In the genomic region with DNA sequence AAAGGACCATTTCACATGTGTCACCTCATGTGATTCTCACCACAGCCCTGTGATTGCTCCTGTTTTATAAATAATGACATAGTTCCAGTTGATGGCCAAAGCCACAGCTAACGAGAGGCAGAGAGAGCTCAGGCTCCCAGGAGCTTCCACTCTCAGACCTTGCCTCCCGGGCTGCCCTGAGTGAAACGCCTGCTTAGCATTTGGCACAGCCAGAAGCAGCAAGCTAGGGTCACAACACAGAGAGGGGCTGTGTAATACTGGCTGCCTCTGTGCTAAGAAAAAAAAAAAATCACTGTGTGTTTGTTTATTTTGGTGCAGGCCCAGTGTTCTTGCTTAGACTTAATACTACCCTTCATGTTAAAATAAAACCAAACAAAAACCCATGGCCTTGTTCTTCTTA, we compare ENCODE assay signal across 24 cellular contexts. TPM values are rescaled to one million over a fixed set of nuclear protein-coding genes. Genes with fewer than 3 reads are reported as not detected.
A peak's percentile ranks its signal among the peaks of the same experiment; 100 is the strongest.
DNase-seq lines count a peak whose midpoint lies in the region; ATAC-seq and TF ChIP-seq lines count a peak whose summit lies in the region.
"Had no signal": no experiment of that assay in that cellular context is flagged by ENCODE, and none has a peak within 500 bp of the region (broad histone marks: within the 10 kb centered on the region; RNA-seq: fewer than 3 reads in every experiment).

No MANE protein-coding gene starts in this region.

- peak overlapping the region in 1 of 2 donors; percentile 53 for H3K4me3 Mint-ChIP-seq in activated T-cell treated with anti-CD3 and anti-CD28 coated beads, Interleukin-2, amount 50 U/mL, for 72 hours
- no peak overlapping the region for H3K4me3 Mint-ChIP-seq in activated T-cell treated with anti-CD3 and anti-CD28 coated beads, Interleukin-2, amount 50 U/mL, for 4 hours
- peak overlapping the region; percentile 65 for H3K4me3 Mint-ChIP-seq in CD8-positive, alpha-beta T cell
- no peak overlapping the region for H3K4me3 Mint-ChIP-seq in activated naive CD8-positive, alpha-beta T cell treated with anti-CD3 and anti-CD28 coated beads, Interleukin-2, amount 10 ng/mL, durations not matched to agents 7 days and 5 days

- H3K27ac ChIP-seq in CD8-positive, alpha-beta T cell (ENCODE audit: low read depth, low read length): no peak overlapping the region
- H3K27ac ChIP-seq: ascending aorta, colonic mucosa, uterus had no signal

- H3K27ac Mint-ChIP-seq in activated T-cell treated with anti-CD3 and anti-CD28 coated beads, Interleukin-2, amount 50 U/mL, for 72 hours: peak overlapping the region; percentile 61
- H3K27ac Mint-ChIP-seq in CD8-positive, alpha-beta T cell: peak overlapping the region; percentile 83
- peak overlapping the region; percentile 86 for H3K27ac Mint-ChIP-seq in activated naive CD8-positive, alpha-beta T cell treated with anti-CD3 and anti-CD28 coated beads, Interleukin-2, amount 10 ng/mL, durations not matched to agents 7 days and 5 days

- no peaks in the 10 kb centered on the region for H3K36me3 Mint-ChIP-seq in activated T-cell treated with anti-CD3 and anti-CD28 coated beads, Interleukin-2, amount 50 U/mL, for 72 hours (ENCODE audit: insufficient read depth in 2 of 2)
- H3K36me3 Mint-ChIP-seq in activated T-cell treated with anti-CD3 and anti-CD28 coated beads, Interleukin-2, amount 50 U/mL, for 4 hours (ENCODE audit: insufficient read depth): peaks cover 9% of the 10 kb centered on the region
- peaks cover 21% of the 10 kb centered on the region for H3K36me3 Mint-ChIP-seq in CD8-positive, alpha-beta T cell
- peaks cover 8% of the 10 kb centered on the region for H3K36me3 Mint-ChIP-seq in activated naive CD8-positive, alpha-beta T cell treated with anti-CD3 and anti-CD28 coated beads, Interleukin-2, amount 10 ng/mL, durations not matched to agents 7 days and 5 days

- peaks cover 63% of the 10 kb centered on the region for H3K4me1 ChIP-seq in CD8-positive, alpha-beta T cell (ENCODE audit: insufficient read depth, low read length)
- H3K4me1 ChIP-seq: ascending aorta, colonic mucosa, uterus had no signal

- no peaks in the 10 kb centered on the region for H3K9me3 Mint-ChIP-seq in activated T-cell treated with anti-CD3 and anti-CD28 coated beads, Interleukin-2, amount 50 U/mL, for 72 hours
- no peaks in the 10 kb centered on the region for H3K9me3 Mint-ChIP-seq in activated T-cell treated with anti-CD3 and anti-CD28 coated beads, Interleukin-2, amount 50 U/mL, for 4 hours
- H3K9me3 Mint-ChIP-seq in CD8-positive, alpha-beta T cell: no peaks in the 10 kb centered on the region
- no peaks in the 10 kb centered on the region for H3K9me3 Mint-ChIP-seq in activated naive CD8-positive, alpha-beta T cell treated with anti-CD3 and anti-CD28 coated beads, Interleukin-2, amount 10 ng/mL, durations not matched to agents 7 days and 5 days
- H3K9me3 Mint-ChIP-seq: activated T-helper 1 cell treated with anti-CD3 and anti-CD28 coated beads, Interleukin-12 subunit alpha, Interleukin-12 subunit beta, Interleukin-2, Interleukin-4 antibody, amounts not matched to agents 30 ng/mL and 10 ng/mL and 1 ng/mL, durations not matched to agents 14 hours and 24 hours and 36 hours had no signal

- no peaks in the 10 kb centered on the region for H3K27me3 ChIP-seq in CD8-positive, alpha-beta T cell (ENCODE audit: insufficient read depth, low read length)
- H3K27me3 ChIP-seq: ascending aorta, heart left ventricle, uterus had no signal

- POLR2A ChIA-PET in CD8-positive, alpha-beta T cell (lab: Charles Lee): interaction anchor here (1.5 to 2.5 kb wide), 3 partner anchors 8 to 28 kb away, joined by 3 to 16 read pairs (median 7); no protein-coding TSS in a partner anchor
- POLR2A ChIA-PET in activated naive CD8-positive, alpha-beta T cell treated with anti-CD3 and anti-CD28 coated beads, Interleukin-2, amount 10 ng/mL, durations not matched to agents 7 days and 5 days (lab: Charles Lee): interaction anchor here (1.3 to 3.2 kb wide), 4 partner anchors 8 to 56 kb away, joined by 4 to 16 read pairs (median 12); no protein-coding TSS in a partner anchor

- intact Hi-C loops in CD8-positive, alpha-beta T cell (cut with DNase I, micrococcal nuclease): no loop called here
- intact Hi-C loops in posterior vena cava (cut with DNase I): no loop called here

- peaks cover 3% of the 10 kb centered on the region for H3K36me3 ChIP-seq in CD8-positive, alpha-beta T cell (ENCODE audit: insufficient read depth, low read length)
- H3K36me3 ChIP-seq: colonic mucosa, left ventricle myocardium inferior, uterus had no signal

- no peaks in the 10 kb centered on the region for H3K9me3 ChIP-seq in CD8-positive, alpha-beta T cell (ENCODE audit: low read length)
- H3K9me3 ChIP-seq: ascending aorta, colonic mucosa, heart left ventricle, left ventricle myocardium inferior, uterus had no signal

- no peak for ATAC-seq in activated T-cell treated with anti-CD3 and anti-CD28 coated beads, Interleukin-2, amount 50 U/mL, for 72 hours (replicated peaks in 1 of 2)
- no peak for ATAC-seq in activated T-cell treated with anti-CD3 and anti-CD28 coated beads, Interleukin-2, amount 50 U/mL, for 4 hours
- ATAC-seq in CD8-positive, alpha-beta T cell: no peak
- ATAC-seq in activated naive CD8-positive, alpha-beta T cell treated with anti-CD3 and anti-CD28 coated beads, Interleukin-2, amount 10 ng/mL, durations not matched to agents 7 days and 5 days (ENCODE audit: low read depth): no peak
- ATAC-seq in HG02884 (IDR thresholded peaks at IDR 0.05; ENCODE audit: unreplicated experiment): no peak
- ATAC-seq: GM12878, heart left ventricle, SK-N-SH treated with all-trans-retinoic acid at 6 μM for 48 hours had no signal

- H3K27me3 Mint-ChIP-seq in activated T-cell treated with anti-CD3 and anti-CD28 coated beads, Interleukin-2, amount 50 U/mL, for 72 hours (ENCODE audit: low read depth): peaks cover 10% of the 10 kb centered on the region
- peaks cover 4% of the 10 kb centered on the region for H3K27me3 Mint-ChIP-seq in activated T-cell treated with anti-CD3 and anti-CD28 coated beads, Interleukin-2, amount 50 U/mL, for 4 hours (ENCODE audit: low read depth)
- no peaks in the 10 kb centered on the region for H3K27me3 Mint-ChIP-seq in CD8-positive, alpha-beta T cell (ENCODE audit: low read depth)
- peaks cover 8% of the 10 kb centered on the region for H3K27me3 Mint-ChIP-seq in activated naive CD8-positive, alpha-beta T cell treated with anti-CD3 and anti-CD28 coated beads, Interleukin-2, amount 10 ng/mL, durations not matched to agents 7 days and 5 days

- no peak for TF ChIP-seq CTCF in CD8-positive, alpha-beta T cell (IDR thresholded peaks at IDR 0.05)

- CTCF ChIA-PET in CD8-positive, alpha-beta T cell (lab: Charles Lee): interaction anchor here (0.9 to 4.1 kb wide), 2 partner anchors 26 to 57 kb away, joined by 3 to 16 read pairs; no protein-coding TSS in a partner anchor

- no peak overlapping the region for H3K4me3 ChIP-seq in CD8-positive, alpha-beta T cell (ENCODE audit: low read depth, low read length)
- H3K4me3 ChIP-seq: ascending aorta, colonic mucosa, GM12878, heart left ventricle, left ventricle myocardium inferior, uterus had no signal

- no peak for DNase-seq in activated T-cell treated with anti-CD3 and anti-CD28 coated beads, Interleukin-2, amount 50 U/mL, for 72 hours
- no peak for DNase-seq in activated T-cell treated with anti-CD3 and anti-CD28 coated beads, Interleukin-2, amount 50 U/mL, for 4 hours
- DNase-seq in CD8-positive, alpha-beta T cell: no peak
- DNase-seq in activated naive CD8-positive, alpha-beta T cell treated with anti-CD3 and anti-CD28 coated beads, Interleukin-2, amount 10 ng/mL, durations not matched to agents 7 days and 5 days: no peak
- DNase-seq in posterior vena cava (ENCODE audit: low spot score) (peak; percentile 40), NCI-H1436 (lab: John Stamatoyannopoulos, UW) (no peak)
- no peak for DNase-seq in effector CD4-positive, alpha-beta T cell
- DNase-seq: activated CD4-positive, alpha-beta T cell treated with anti-CD3 and anti-CD28 coated beads, Interleukin-2, amount 50 U/mL, for 4 hours; colonic mucosa; GF-D8; heart left ventricle; left ventricle myocardium inferior; NCI-H1417; NCI-H524; retina; RPMI8226; stimulated activated CD4-positive, alpha-beta T cell treated with anti-CD3 and anti-CD28 coated beads, Interleukin-12 subunit alpha, Interleukin-12 subunit beta, amount 100 ng/mL, for 4 hours; stimulated activated CD8-positive, alpha-beta memory T cell treated with anti-CD3 and anti-CD28 coated beads, Interleukin-4, amount 100 ng/mL, for 48 hours; uterus had no signal

- H3K4me1 Mint-ChIP-seq in activated T-cell treated with anti-CD3 and anti-CD28 coated beads, Interleukin-2, amount 50 U/mL, for 72 hours (ENCODE audit: low read depth): peaks cover 59% of the 10 kb centered on the region
- peaks cover 68% of the 10 kb centered on the region for H3K4me1 Mint-ChIP-seq in activated T-cell treated with anti-CD3 and anti-CD28 coated beads, Interleukin-2, amount 50 U/mL, for 4 hours (ENCODE audit: low read depth)
- H3K4me1 Mint-ChIP-seq in CD8-positive, alpha-beta T cell (ENCODE audit: low read depth): peaks cover 79% of the 10 kb centered on the region
- peaks cover 42% of the 10 kb centered on the region for H3K4me1 Mint-ChIP-seq in activated naive CD8-positive, alpha-beta T cell treated with anti-CD3 and anti-CD28 coated beads, Interleukin-2, amount 10 ng/mL, durations not matched to agents 7 days and 5 days

RNA-seq across cellular contexts. Expression of gene TMEM121B, which starts 5.8 kb away (rescaled TPM):
- total RNA-seq in activated T-cell treated with anti-CD3 and anti-CD28 coated beads, Interleukin-2, amount 50 U/mL, for 72 hours: under 1 TPM; 0.07 TPM
- total RNA-seq in activated T-cell treated with anti-CD3 and anti-CD28 coated beads, Interleukin-2, amount 50 U/mL, for 4 hours: under 1 TPM; 0.24 to 0.43 (median 0.38) TPM
- under 1 TPM in 1 of 2 experiments, not detected in 1; 0.11 TPM for total RNA-seq in CD8-positive, alpha-beta T cell
- under 1 TPM; 0.08 to 0.09 TPM for total RNA-seq in activated naive CD8-positive, alpha-beta T cell treated with anti-CD3 and anti-CD28 coated beads, Interleukin-2, amount 10 ng/mL, durations not matched to agents 7 days and 5 days
- under 1 TPM; 0.38 to 0.74 TPM for total RNA-seq in posterior vena cava

RNA-seq across cellular contexts. Expression of gene IL17RA, which starts 30.5 kb away (rescaled TPM):
- total RNA-seq in activated T-cell treated with anti-CD3 and anti-CD28 coated beads, Interleukin-2, amount 50 U/mL, for 72 hours: 10 to 100 TPM; 19.5 to 23.5 TPM
- total RNA-seq in activated T-cell treated with anti-CD3 and anti-CD28 coated beads, Interleukin-2, amount 50 U/mL, for 4 hours: 10 to 100 TPM; 14.1 to 19.6 (median 16.6) TPM
- 10 to 100 TPM; 20.4 to 24.7 TPM for total RNA-seq in CD8-positive, alpha-beta T cell
- 10 to 100 TPM; 46.7 to 48.0 TPM for total RNA-seq in activated naive CD8-positive, alpha-beta T cell treated with anti-CD3 and anti-CD28 coated beads, Interleukin-2, amount 10 ng/mL, durations not matched to agents 7 days and 5 days
- 10 to 100 TPM; 11.5 to 21.8 TPM for total RNA-seq in posterior vena cava

RNA-seq across cellular contexts. Expression of gene HDHD5, which starts 43.8 kb away (rescaled TPM):
- total RNA-seq in activated T-cell treated with anti-CD3 and anti-CD28 coated beads, Interleukin-2, amount 50 U/mL, for 72 hours: 10 to 100 TPM; 23.5 to 26.1 TPM
- 10 to 100 TPM; 56.2 to 69.1 (median 68.3) TPM for total RNA-seq in activated T-cell treated with anti-CD3 and anti-CD28 coated beads, Interleukin-2, amount 50 U/mL, for 4 hours
- total RNA-seq in CD8-positive, alpha-beta T cell: 10 to 100 TPM in 1 of 2 experiments, 1 to 10 TPM in 1; 9.2 to 11.0 TPM
- total RNA-seq in activated naive CD8-positive, alpha-beta T cell treated with anti-CD3 and anti-CD28 coated beads, Interleukin-2, amount 10 ng/mL, durations not matched to agents 7 days and 5 days: 10 to 100 TPM; 33.7 to 34.7 TPM
- total RNA-seq in posterior vena cava: 10 to 100 TPM; 19.6 to 19.9 TPM
